In the genomic region with DNA sequence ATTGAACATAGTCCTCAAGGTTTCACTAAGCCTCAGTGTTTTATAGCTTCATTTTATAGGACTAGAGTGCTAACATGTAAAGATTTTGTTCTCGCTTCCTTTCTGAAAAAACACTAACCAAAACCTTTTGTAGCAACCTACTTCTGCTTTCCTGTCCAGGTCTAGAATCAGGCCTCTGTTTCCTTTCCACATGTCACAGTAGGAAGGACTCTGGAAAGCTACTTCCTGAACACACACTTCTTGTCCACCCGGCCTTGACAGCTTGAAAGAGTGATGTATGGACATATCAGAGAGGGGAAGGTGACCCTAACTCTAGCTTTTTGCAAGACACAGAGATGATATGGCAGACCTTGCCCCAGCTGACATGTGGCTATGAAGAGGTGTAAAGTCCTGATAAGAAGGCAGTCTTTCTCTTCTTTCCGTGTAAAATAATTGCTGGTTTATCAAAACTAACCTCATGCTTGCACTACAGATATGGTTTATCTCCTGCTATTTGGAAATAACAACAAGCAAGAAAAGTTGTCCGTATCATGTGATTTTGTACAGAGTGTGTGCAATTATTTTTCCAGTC, we compare ENCODE assay signal across 10 cellular contexts.
DNase-seq lines count a peak whose midpoint lies in the region; ATAC-seq, FAIRE-seq and TF ChIP-seq lines count a peak whose summit lies in the region.
"Had no signal": no experiment of that assay in that cellular context is flagged by ENCODE, and none has a peak within 500 bp of the region (broad histone marks: within the 10 kb centered on the region; RNA-seq: fewer than 3 reads in every experiment).

No MANE protein-coding gene starts in this region.

- H3K9ac ChIP-seq in HepG2 (ENCODE audit: insufficient read depth, low read depth, low read length), result no peak overlapping the region; the same call in 1 of the 2 replicates

- H3K4me3 ChIP-seq in HepG2 (replicated peaks in 1 of 3; ENCODE audit: insufficient read depth in 1 of 3, low read depth in 2 of 3, low read length in 3 of 3) (no peak overlapping the region; a peak in 1 of 6 replicates), esophagus muscularis mucosa (no peak overlapping the region)

- no peak for TF ChIP-seq POLR2A in GM18505 (IDR thresholded peaks at IDR 0.05; ENCODE audit: borderline replicate concordance, extremely low read depth, insufficient read depth, insufficient read length)
- TF ChIP-seq POLR2A in HepG2 (IDR thresholded peaks at IDR 0.05; ENCODE audit: insufficient read depth in 1 of 2, low read depth in 2 of 2, low read length in 2 of 2), result no peak
- no peak for TF ChIP-seq POLR2A in esophagus muscularis mucosa (IDR thresholded peaks at IDR 0.05; ENCODE audit: low read depth)

- H3K4me1 ChIP-seq in HepG2 (ENCODE audit: insufficient read depth, low read length) (peaks cover 48% of the 10 kb centered on the region), esophagus muscularis mucosa (peaks cover 3 to 76% (median 71%) of the 10 kb centered on the region in 4 donors)

- POLR2A ChIA-PET in HepG2 (lab: Yijun Ruan, JAX), result interaction anchor here (1.0 to 2.6 kb wide), 5 partner anchors 9 to 441 kb away, joined by 4 to 14 read pairs (median 9); a partner anchor contains a TSS

- TF ChIP-seq CTCF in HepG2 (CRISPR knock-in tag; IDR thresholded peaks at IDR 0.05) (no peak), esophagus muscularis mucosa (IDR thresholded peaks at IDR 0.05) (no peak)

- CTCF ChIA-PET in HepG2 (lab: Yijun Ruan, JAX; ENCODE audit: low intra/inter-chr PET ratio, low total read pairs), result no interaction called here

- H3K9me3 ChIP-seq in HepG2 (ENCODE audit: low read length) (no peaks in the 10 kb centered on the region), esophagus muscularis mucosa (no peaks in the 10 kb centered on the region)

- H3K4me2 ChIP-seq in HepG2 (ENCODE audit: low read depth, low read length), result peak overlapping the region; percentile 49

- no peaks in the 10 kb centered on the region for H4K20me1 ChIP-seq in HepG2 (ENCODE audit: insufficient read depth, low read length)

- H2AFZ ChIP-seq in HepG2 (ENCODE audit: low read length), result no peak overlapping the region

- intact Hi-C loops in HepG2 (cut with micrococcal nuclease; ENCODE audit: unreplicated experiment) (loop anchor here (2.0 kb wide), 1 partner anchor 172 kb away; no protein-coding TSS in a partner anchor), esophagus muscularis mucosa (cut with DNase I) (no loop called here)

- H3K27me3 ChIP-seq in HepG2 (ENCODE audit: control insufficient read depth in 1 of 2, insufficient read depth in 2 of 2, low read length in 2 of 2) (no peaks in the 10 kb centered on the region), esophagus muscularis mucosa (no peaks in the 10 kb centered on the region)

- ATAC-seq in GM18505 (IDR thresholded peaks at IDR 0.05; ENCODE audit: unreplicated experiment) (peak; percentile 67), GM21737 (IDR thresholded peaks at IDR 0.05; ENCODE audit: unreplicated experiment) (peak; percentile 82), HG03571 (IDR thresholded peaks at IDR 0.05; ENCODE audit: unreplicated experiment) (peak; percentile 74), HepG2 (peak; percentile 71)
- ATAC-seq: Right ventricle myocardium inferior; stimulated activated effector memory CD8-positive, alpha-beta T cell treated with anti-CD3 and anti-CD28 coated beads, Interleukin-12 subunit alpha, Interleukin-12 subunit beta, amount 100 ng/mL, for 72 hours had no signal

- no TSS peak for BruUV-seq in HepG2 (replicated peaks; lab: Mats Ljungman, UMichigan)

- H3K36me3 ChIP-seq in HepG2 (replicated peaks in 1 of 2; ENCODE audit: control insufficient read depth in 1 of 2, insufficient read depth in 2 of 2, low read length in 2 of 2) (no peaks in the 10 kb centered on the region), esophagus muscularis mucosa (no peaks in the 10 kb centered on the region)

- no peak for TF ChIP-seq RAD21 in HepG2 (CRISPR knock-in tag; IDR thresholded peaks at IDR 0.05)

- in situ Hi-C loops in HepG2 (cut with HindIII; ENCODE audit: extremely low pct_ligation_motif_present, low pct_unique_long_range_greater_than_20kb), result no loop called here
- in situ Hi-C loops in ACHN (cut with HindIII; ENCODE audit: low pct_ligation_motif_present, low pct_unique_long_range_greater_than_20kb, low sequenced_read_pairs), result no loop called here

- H3K27ac ChIP-seq in HepG2 (ENCODE audit: extremely low read length, insufficient read depth, low read length) (peak overlapping the region; percentile 68), esophagus muscularis mucosa (replicated peaks in 1 of 4) (peak overlapping the region in 2 of 4 donors; percentile 25 to 39)

- DNase-seq in HepG2 (ENCODE audit: low spot score), result peak; percentile 56
- DNase-seq in mucosa of gallbladder (ENCODE audit: low spot score), result no peak
- DNase-seq in ACHN, result no peak
- no peak for DNase-seq in amniotic stem cell (lab: John Stamatoyannopoulos, UW)
- no peak for DNase-seq in esophagus muscularis mucosa (ENCODE audit: extremely low spot score)

- FAIRE-seq in HepG2 (lab: Jason Lieb, UNC), result peak; percentile 55

- TF ChIP-seq EP300 in HepG2 (IDR thresholded peaks at IDR 0.05; ENCODE audit: low read depth in 2 of 2, low read length in 2 of 2) (no peak), HepG2 (CRISPR knock-in tag; IDR thresholded peaks at IDR 0.05; ENCODE audit: borderline replicate concordance) (no peak), esophagus muscularis mucosa (IDR thresholded peaks at IDR 0.05) (no peak)

- no peaks in the 10 kb centered on the region for H3K79me2 ChIP-seq in HepG2 (ENCODE audit: insufficient read depth, low read length)

- 54% methylated on average over 4 of the region's 4 CpGs for WGBS in HepG2 (ENCODE audit: low lambda C conversion rate)
- WGBS in esophagus muscularis mucosa, result 80% methylated on average over 4 of the region's 4 CpGs

TF ChIP-seq in HepG2, 621 proteins besides CTCF, POLR2A, EP300 and RAD21 (continues in another document):
- TF ChIP-seq, protein P1, sequence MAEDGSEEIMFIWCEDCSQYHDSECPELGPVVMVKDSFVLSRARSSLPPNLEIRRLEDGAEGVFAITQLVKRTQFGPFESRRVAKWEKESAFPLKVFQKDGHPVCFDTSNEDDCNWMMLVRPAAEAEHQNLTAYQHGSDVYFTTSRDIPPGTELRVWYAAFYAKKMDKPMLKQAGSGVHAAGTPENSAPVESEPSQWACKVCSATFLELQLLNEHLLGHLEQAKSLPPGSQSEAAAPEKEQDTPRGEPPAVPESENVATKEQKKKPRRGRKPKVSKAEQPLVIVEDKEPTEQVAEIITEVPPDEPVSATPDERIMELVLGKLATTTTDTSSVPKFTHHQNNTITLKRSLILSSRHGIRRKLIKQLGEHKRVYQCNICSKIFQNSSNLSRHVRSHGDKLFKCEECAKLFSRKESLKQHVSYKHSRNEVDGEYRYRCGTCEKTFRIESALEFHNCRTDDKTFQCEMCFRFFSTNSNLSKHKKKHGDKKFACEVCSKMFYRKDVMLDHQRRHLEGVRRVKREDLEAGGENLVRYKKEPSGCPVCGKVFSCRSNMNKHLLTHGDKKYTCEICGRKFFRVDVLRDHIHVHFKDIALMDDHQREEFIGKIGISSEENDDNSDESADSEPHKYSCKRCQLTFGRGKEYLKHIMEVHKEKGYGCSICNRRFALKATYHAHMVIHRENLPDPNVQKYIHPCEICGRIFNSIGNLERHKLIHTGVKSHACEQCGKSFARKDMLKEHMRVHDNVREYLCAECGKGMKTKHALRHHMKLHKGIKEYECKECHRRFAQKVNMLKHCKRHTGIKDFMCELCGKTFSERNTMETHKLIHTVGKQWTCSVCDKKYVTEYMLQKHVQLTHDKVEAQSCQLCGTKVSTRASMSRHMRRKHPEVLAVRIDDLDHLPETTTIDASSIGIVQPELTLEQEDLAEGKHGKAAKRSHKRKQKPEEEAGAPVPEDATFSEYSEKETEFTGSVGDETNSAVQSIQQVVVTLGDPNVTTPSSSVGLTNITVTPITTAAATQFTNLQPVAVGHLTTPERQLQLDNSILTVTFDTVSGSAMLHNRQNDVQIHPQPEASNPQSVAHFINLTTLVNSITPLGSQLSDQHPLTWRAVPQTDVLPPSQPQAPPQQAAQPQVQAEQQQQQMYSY (CRISPR knock-in tag; IDR thresholded peaks at IDR 0.05), result no peak
- TF ChIP-seq, protein P2, sequence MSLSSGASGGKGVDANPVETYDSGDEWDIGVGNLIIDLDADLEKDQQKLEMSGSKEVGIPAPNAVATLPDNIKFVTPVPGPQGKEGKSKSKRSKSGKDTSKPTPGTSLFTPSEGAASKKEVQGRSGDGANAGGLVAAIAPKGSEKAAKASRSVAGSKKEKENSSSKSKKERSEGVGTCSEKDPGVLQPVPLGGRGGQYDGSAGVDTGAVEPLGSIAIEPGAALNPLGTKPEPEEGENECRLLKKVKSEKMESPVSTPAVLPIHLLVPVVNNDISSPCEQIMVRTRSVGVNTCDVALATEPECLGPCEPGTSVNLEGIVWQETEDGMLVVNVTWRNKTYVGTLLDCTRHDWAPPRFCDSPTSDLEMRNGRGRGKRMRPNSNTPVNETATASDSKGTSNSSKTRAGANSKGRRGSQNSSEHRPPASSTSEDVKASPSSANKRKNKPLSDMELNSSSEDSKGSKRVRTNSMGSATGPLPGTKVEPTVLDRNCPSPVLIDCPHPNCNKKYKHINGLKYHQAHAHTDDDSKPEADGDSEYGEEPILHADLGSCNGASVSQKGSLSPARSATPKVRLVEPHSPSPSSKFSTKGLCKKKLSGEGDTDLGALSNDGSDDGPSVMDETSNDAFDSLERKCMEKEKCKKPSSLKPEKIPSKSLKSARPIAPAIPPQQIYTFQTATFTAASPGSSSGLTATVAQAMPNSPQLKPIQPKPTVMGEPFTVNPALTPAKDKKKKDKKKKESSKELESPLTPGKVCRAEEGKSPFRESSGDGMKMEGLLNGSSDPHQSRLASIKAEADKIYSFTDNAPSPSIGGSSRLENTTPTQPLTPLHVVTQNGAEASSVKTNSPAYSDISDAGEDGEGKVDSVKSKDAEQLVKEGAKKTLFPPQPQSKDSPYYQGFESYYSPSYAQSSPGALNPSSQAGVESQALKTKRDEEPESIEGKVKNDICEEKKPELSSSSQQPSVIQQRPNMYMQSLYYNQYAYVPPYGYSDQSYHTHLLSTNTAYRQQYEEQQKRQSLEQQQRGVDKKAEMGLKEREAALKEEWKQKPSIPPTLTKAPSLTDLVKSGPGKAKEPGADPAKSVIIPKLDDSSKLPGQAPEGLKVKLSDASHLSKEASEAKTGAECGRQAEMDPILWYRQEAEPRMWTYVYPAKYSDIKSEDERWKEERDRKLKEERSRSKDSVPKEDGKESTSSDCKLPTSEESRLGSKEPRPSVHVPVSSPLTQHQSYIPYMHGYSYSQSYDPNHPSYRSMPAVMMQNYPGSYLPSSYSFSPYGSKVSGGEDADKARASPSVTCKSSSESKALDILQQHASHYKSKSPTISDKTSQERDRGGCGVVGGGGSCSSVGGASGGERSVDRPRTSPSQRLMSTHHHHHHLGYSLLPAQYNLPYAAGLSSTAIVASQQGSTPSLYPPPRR (CRISPR knock-in tag; IDR thresholded peaks at IDR 0.05; ENCODE audit: borderline replicate concordance), result no peak
- peak; percentile 44 for TF ChIP-seq SAP130 (CRISPR knock-in tag; IDR thresholded peaks at IDR 0.05; ENCODE audit: low read depth)
